ENCODE assay signal across 1 cellular context in genomic region chr16:64088838-64089237, GRCh38.
TF ChIP-seq lines count a peak whose summit lies in the region.

No MANE protein-coding gene starts in this region.

TF ChIP-seq in SK-N-SH treated with all-trans-retinoic acid at 6 μM for 48 hours, 23 proteins besides CTCF, POLR2A, EP300 and RAD21 (continued from another document):
- TF ChIP-seq TSHZ2 (CRISPR knock-in tag; IDR thresholded peaks at IDR 0.05), result no peak
